ENCODE assay signal across 8 cellular contexts in genomic region chr20:3312940-3313656, GRCh38.
DNase-seq lines count a peak whose midpoint lies in the region; TF ChIP-seq lines count a peak whose summit lies in the region.

No MANE protein-coding gene starts in this region.

- H3K4me1 ChIP-seq in Peyer's patch, result no peaks in the 10 kb centered on the region

- peaks cover 0 to 45% (median 2%) of the 10 kb centered on the region in 3 donors for H3K36me3 ChIP-seq in Peyer's patch

- DNase-seq in AG08396 (ENCODE audit: low spot score), result peak; percentile 37
- DNase-seq in NCI-H69 (lab: John Stamatoyannopoulos, UW), result peak; percentile 30
- peak; percentile 27 for DNase-seq in epidermal melanocyte (ENCODE audit: insufficient read length, low spot score)
- peak; percentile 27 for DNase-seq in midbrain (lab: John Stamatoyannopoulos, UW)
- DNase-seq in iPS-NIHi7 (ENCODE audit: extremely low spot score), result no peak
- DNase-seq in UCSD-AML1 (lab: John Stamatoyannopoulos, UW; ENCODE audit: unreplicated experiment), result no peak
- no peak for DNase-seq in superior temporal gyrus (ENCODE audit: extremely low spot score)
- no peak for DNase-seq in Peyer's patch

- TF ChIP-seq CTCF in Peyer's patch (IDR thresholded peaks at IDR 0.05), result no peak

- H3K27ac ChIP-seq in Peyer's patch, result no peak overlapping the region

- H3K27me3 ChIP-seq in Peyer's patch, result no peaks in the 10 kb centered on the region

- no peaks in the 10 kb centered on the region for H3K9me3 ChIP-seq in Peyer's patch

- no peak for TF ChIP-seq POLR2A in Peyer's patch (IDR thresholded peaks at IDR 0.05)

- no peak overlapping the region for H3K4me3 ChIP-seq in Peyer's patch

Comparison
In these comparisons a context has a peak if more than half of its experiments do, and no peak if none do; other contexts are left out.
1. DNase-seq: peak in AG08396 (single experiment), NCI-H69 (single experiment), epidermal melanocyte (single experiment) and midbrain (single experiment); none in iPS-NIHi7 (single experiment), UCSD-AML1 (single experiment), superior temporal gyrus (single experiment) and Peyer's patch (0 of 3).